In genomic region chr2:223027442-223027841, GRCh38 we compare ENCODE assay signal across 14 cellular contexts. TPM values are rescaled to one million over a fixed set of nuclear protein-coding genes. Genes with fewer than 3 reads are reported as not detected.
DNase-seq lines count a peak whose midpoint lies in the region; ATAC-seq and TF ChIP-seq lines count a peak whose summit lies in the region.
"Had no signal": no experiment of that assay in that cellular context is flagged by ENCODE, and none has a peak within 500 bp of the region (broad histone marks: within the 10 kb centered on the region; RNA-seq: fewer than 3 reads in every experiment).

No MANE protein-coding gene starts in this region.

- H3K27me3 Mint-ChIP-seq in effector memory CD8-positive, alpha-beta T cell = no peaks in the 10 kb centered on the region
- H3K27me3 Mint-ChIP-seq: progenitor cell of endocrine pancreas; stimulated activated naive B cell treated with anti-CD40 and anti-IgM and Interleukin-4, amounts not matched to agents 10 μg/mL and 1 μg/mL and 100 μg/mL, for 72 hours had no signal

- H3K4me3 Mint-ChIP-seq in stimulated activated effector memory CD8-positive, alpha-beta T cell treated with anti-CD3 and anti-CD28 coated beads, Interleukin-12 subunit alpha, Interleukin-12 subunit beta, amount 100 ng/mL, for 72 hours = no peak overlapping the region
- H3K4me3 Mint-ChIP-seq in effector memory CD8-positive, alpha-beta T cell = no peak overlapping the region
- H3K4me3 Mint-ChIP-seq: stimulated activated naive B cell treated with anti-CD40 and anti-IgM and Interleukin-4, amounts not matched to agents 10 μg/mL and 1 μg/mL and 100 μg/mL, for 72 hours had no signal

- H3K4me1 Mint-ChIP-seq in stimulated activated effector memory CD8-positive, alpha-beta T cell treated with anti-CD3 and anti-CD28 coated beads, Interleukin-12 subunit alpha, Interleukin-12 subunit beta, amount 100 ng/mL, for 72 hours = no peaks in the 10 kb centered on the region
- H3K4me1 Mint-ChIP-seq in effector memory CD8-positive, alpha-beta T cell (ENCODE audit: low read depth in 2 of 2) = no peaks in the 10 kb centered on the region
- H3K4me1 Mint-ChIP-seq: stimulated activated naive B cell treated with anti-CD40 and anti-IgM and Interleukin-4, amounts not matched to agents 10 μg/mL and 1 μg/mL and 100 μg/mL, for 72 hours had no signal

- H3K9me3 Mint-ChIP-seq in stimulated activated effector memory CD8-positive, alpha-beta T cell treated with anti-CD3 and anti-CD28 coated beads, Interleukin-12 subunit alpha, Interleukin-12 subunit beta, amount 100 ng/mL, for 72 hours = peaks cover 4% of the 10 kb centered on the region
- H3K9me3 Mint-ChIP-seq in effector memory CD8-positive, alpha-beta T cell = peaks cover 6 to 7% of the 10 kb centered on the region in 2 donors

- H3K27ac Mint-ChIP-seq in stimulated activated effector memory CD8-positive, alpha-beta T cell treated with anti-CD3 and anti-CD28 coated beads, Interleukin-12 subunit alpha, Interleukin-12 subunit beta, amount 100 ng/mL, for 72 hours = no peak overlapping the region
- H3K27ac Mint-ChIP-seq in effector memory CD8-positive, alpha-beta T cell = no peak overlapping the region
- H3K27ac Mint-ChIP-seq: stimulated activated naive B cell treated with anti-CD40 and anti-IgM and Interleukin-4, amounts not matched to agents 10 μg/mL and 1 μg/mL and 100 μg/mL, for 72 hours had no signal

- DNase-seq in Daoy (ENCODE audit: low read depth) (peak; percentile 77), NCI-H446 treated with DMSO at 0.1 percent for 48 hours (lab: John Stamatoyannopoulos, UW) (peak; percentile 69), choroid plexus epithelial cell (ENCODE audit: low read depth) (peak; percentile 47), myocyte (ENCODE audit: low read depth) (peak; percentile 65), 8988T (no peak)
- no peak for DNase-seq in stimulated activated effector memory CD8-positive, alpha-beta T cell treated with anti-CD3 and anti-CD28 coated beads, Interleukin-12 subunit alpha, Interleukin-12 subunit beta, amount 100 ng/mL, for 72 hours (ENCODE audit: low spot score in 2 of 2)
- no peak for DNase-seq in effector memory CD8-positive, alpha-beta T cell
- DNase-seq: activated CD8-positive, alpha-beta memory T cell treated with anti-CD3 and anti-CD28 coated beads, Interleukin-2, amount 50 U/mL, for 4 hours; Caco-2; KBM-7; stimulated activated naive B cell treated with anti-CD40 and anti-IgM and Interleukin-4, amounts not matched to agents 10 μg/mL and 1 μg/mL and 100 μg/mL, for 72 hours had no signal

- no peak for ATAC-seq in stimulated activated effector memory CD8-positive, alpha-beta T cell treated with anti-CD3 and anti-CD28 coated beads, Interleukin-12 subunit alpha, Interleukin-12 subunit beta, amount 100 ng/mL, for 72 hours
- no peak for ATAC-seq in HG02840 (IDR thresholded peaks at IDR 0.05; ENCODE audit: low FRiP score, unreplicated experiment)
- ATAC-seq in effector memory CD8-positive, alpha-beta T cell (replicated peaks) = no peak
- ATAC-seq: stimulated activated naive B cell treated with anti-CD40 and anti-IgM and Interleukin-4, amounts not matched to agents 10 μg/mL and 1 μg/mL and 100 μg/mL, for 72 hours had no signal

- H3K36me3 Mint-ChIP-seq in stimulated activated effector memory CD8-positive, alpha-beta T cell treated with anti-CD3 and anti-CD28 coated beads, Interleukin-12 subunit alpha, Interleukin-12 subunit beta, amount 100 ng/mL, for 72 hours = no peaks in the 10 kb centered on the region
- no peaks in the 10 kb centered on the region for H3K36me3 Mint-ChIP-seq in effector memory CD8-positive, alpha-beta T cell (ENCODE audit: insufficient read depth)
- H3K36me3 Mint-ChIP-seq: stimulated activated naive B cell treated with anti-CD40 and anti-IgM and Interleukin-4, amounts not matched to agents 10 μg/mL and 1 μg/mL and 100 μg/mL, for 72 hours had no signal

- no peak for TF ChIP-seq CTCF in choroid plexus epithelial cell (conservative IDR thresholded peaks at IDR 0.05; ENCODE audit: low read depth, low read length)

- H3K4me3 ChIP-seq in choroid plexus epithelial cell (ENCODE audit: low read depth, low read length) = no peak overlapping the region
- H3K4me3 ChIP-seq: HAP-1 had no signal

RNA-seq across cellular contexts. Expression of gene KCNE4, which starts 24.5 kb away (rescaled TPM):
- 0.77 and 2.0 TPM in 2 replicates for total RNA-seq in Daoy (2014; rRNA removed; shearing (Covaris generic))
- total RNA-seq in myocyte = 27.1 and 27.9 TPM in 2 replicates
- polyA plus RNA-seq in myocyte (2012) = 38.1 TPM
- total RNA-seq: Caco-2 had no signal

Comparison
In these comparisons a context has a peak if more than half of its experiments do, and no peak if none do; other contexts are left out.
1. DNase-seq: peak in Daoy (single experiment), NCI-H446 treated with DMSO at 0.1 percent for 48 hours (single experiment), choroid plexus epithelial cell (single experiment) and myocyte (single experiment); none in stimulated activated effector memory CD8-positive, alpha-beta T cell treated with anti-CD3 and anti-CD28 coated beads, Interleukin-12 subunit alpha, Interleukin-12 subunit beta, amount 100 ng/mL, for 72 hours (0 of 2), effector memory CD8-positive, alpha-beta T cell (0 of 3) and 8988T (single experiment).